Comparison of ENCODE assay signal across 23 cellular contexts in genomic region chr10:131615150-131615549, GRCh38.
"Had no signal": no experiment of that assay in that cellular context is flagged by ENCODE, and none has a peak within 500 bp of the region (broad histone marks: within the 10 kb centered on the region; RNA-seq: fewer than 3 reads in every experiment).

No MANE protein-coding gene starts in this region.

- H3K9me3 Mint-ChIP-seq: dendritic cell treated with granulocyte-macrophage colony-stimulating factor and Interleukin-4, amounts not matched to agents 40 ng/mL and 50 ng/mL, for 4 days; effector memory CD8-positive, alpha-beta T cell; endodermal cell; mesothelial cell of epicardium had no signal

- H3K27ac Mint-ChIP-seq: dendritic cell treated with granulocyte-macrophage colony-stimulating factor and Interleukin-4, amounts not matched to agents 40 ng/mL and 50 ng/mL, for 4 days; effector memory CD8-positive, alpha-beta T cell; endodermal cell; mesothelial cell of epicardium had no signal

- H3K4me1 Mint-ChIP-seq: endodermal cell, mesothelial cell of epicardium had no signal

- ATAC-seq: effector memory CD8-positive, alpha-beta T cell; foreskin keratinocyte; gastroesophageal sphincter; heart right ventricle; left cardiac atrium; left lung; left ventricle myocardium superior; lower lobe of right lung; mucosa of descending colon had no signal

- H3K27ac ChIP-seq: colonic mucosa, esophagus muscularis mucosa, foreskin keratinocyte, gastroesophageal sphincter, heart right ventricle, left lung, lower lobe of right lung had no signal

- H3K4me1 ChIP-seq: colonic mucosa, esophagus muscularis mucosa, foreskin keratinocyte, gastroesophageal sphincter, heart right ventricle, left lung, lower lobe of right lung had no signal

- H3K9me3 ChIP-seq: colonic mucosa, esophagus muscularis mucosa, gastroesophageal sphincter, heart right ventricle, left lung, lower lobe of right lung, mucosa of descending colon had no signal

- H3K4me3 Mint-ChIP-seq: dendritic cell treated with granulocyte-macrophage colony-stimulating factor and Interleukin-4, amounts not matched to agents 40 ng/mL and 50 ng/mL, for 4 days; effector memory CD8-positive, alpha-beta T cell; endodermal cell; mesothelial cell of epicardium had no signal

- DNase-seq: colonic mucosa; cortex of kidney; effector CD8-positive, alpha-beta T cell; effector memory CD8-positive, alpha-beta T cell; endodermal cell; foreskin keratinocyte; heart right ventricle; hippocampal formation; left cardiac atrium; left lung; left ventricle myocardium superior; lower lobe of right lung; mesenchymal stem cell; mucosa of descending colon had no signal

- H3K36me3 Mint-ChIP-seq: mesothelial cell of epicardium had no signal

- FAIRE-seq: endometrium, endothelial cell of umbilical vein, frontal cortex, islet of Langerhans, keratinocyte had no signal

- H3K4me3 ChIP-seq: colonic mucosa, esophagus muscularis mucosa, gastroesophageal sphincter, heart right ventricle, left lung, lower lobe of right lung, mucosa of descending colon had no signal

- H3K27me3 ChIP-seq: colonic mucosa, foreskin keratinocyte had no signal

- H3K36me3 ChIP-seq: colonic mucosa, esophagus muscularis mucosa, gastroesophageal sphincter, heart right ventricle, left lung, lower lobe of right lung had no signal
